ENCODE assay signal across 28 cellular contexts in genomic region chr4:187271848-187272247, GRCh38.
"Had no signal": no experiment of that assay in that cellular context is flagged by ENCODE, and none has a peak within 500 bp of the region (broad histone marks: within the 10 kb centered on the region; RNA-seq: fewer than 3 reads in every experiment).

No MANE protein-coding gene starts in this region.

- H3K27ac ChIP-seq: ascending aorta, breast epithelium, epithelial cell of prostate, esophagus squamous epithelium, gastroesophageal sphincter, heart right ventricle, WERI-Rb-1 had no signal

- FAIRE-seq: colon, endometrium, endothelial cell of umbilical vein had no signal

- ATAC-seq: activated CD4-positive, CD25-positive, alpha-beta regulatory T cell treated with anti-CD3 and anti-CD28 coated beads, Interleukin-2, amount 50 U/mL, for 24 hours; activated CD8-positive, alpha-beta memory T cell treated with anti-CD3 and anti-CD28 coated beads, Interleukin-2, amount 10 ng/mL, durations not matched to agents 7 days and 5 days; activated CD8-positive, alpha-beta T cell treated with anti-CD3 and anti-CD28 coated beads, Interleukin-2, amount 10 ng/mL, durations not matched to agents 7 days and 5 days; gastroesophageal sphincter; heart right ventricle had no signal

- H3K4me3 ChIP-seq: ascending aorta, breast epithelium, esophagus squamous epithelium, gastroesophageal sphincter, heart right ventricle, hepatocyte had no signal

- H3K27me3 ChIP-seq: ascending aorta, breast epithelium, esophagus squamous epithelium, gastroesophageal sphincter, heart right ventricle, hepatocyte had no signal

- H3K4me2 ChIP-seq: hepatocyte had no signal

- H3K36me3 ChIP-seq: ascending aorta, breast epithelium, esophagus squamous epithelium, gastroesophageal sphincter, heart right ventricle, WERI-Rb-1 had no signal

- H3K4me1 ChIP-seq: ascending aorta, breast epithelium, esophagus squamous epithelium, gastroesophageal sphincter, heart right ventricle had no signal

- H3K9me3 ChIP-seq: ascending aorta, breast epithelium, esophagus squamous epithelium, gastroesophageal sphincter had no signal

- DNase-seq: activated B cell treated with CpG ODN at 0.5 μM for 24 hours; activated CD4-positive, alpha-beta memory T cell treated with anti-CD3 and anti-CD28 coated beads for 36 hours; activated CD4-positive, alpha-beta T cell treated with anti-CD3 and anti-CD28 coated beads, Interleukin-2, amount 10 ng/mL, durations not matched to agents 24 days and 14 days; activated CD8-positive, alpha-beta memory T cell treated with anti-CD3 and anti-CD28 coated beads, Interleukin-2, amount 10 ng/mL, durations not matched to agents 7 days and 5 days; activated CD8-positive, alpha-beta memory T cell treated with anti-CD3 and anti-CD28 coated beads, Interleukin-2, amount 50 U/mL, for 4 hours; activated CD8-positive, alpha-beta T cell treated with anti-CD3 and anti-CD28 coated beads, Interleukin-2, amount 10 ng/mL, durations not matched to agents 7 days and 5 days; activated effector memory CD4-positive, alpha-beta T cell treated with anti-CD3 and anti-CD28 coated beads, Interleukin-2, amount 50 U/mL, for 16 hours; activated naive CD4-positive, alpha-beta T cell treated with anti-CD3 and anti-CD28 coated beads for 36 hours; activated naive CD8-positive, alpha-beta T cell treated with anti-CD3 and anti-CD28 coated beads, Interleukin-2, amount 10 ng/mL, durations not matched to agents 7 days and 5 days; activated T-cell treated with anti-CD3 and anti-CD28 coated beads, Interleukin-2, amount 50 U/mL, for 1 hour; activated T-cell treated with anti-CD3 and anti-CD28 coated beads, Interleukin-2, amount 50 U/mL, for 48 hours; cortex of kidney; dermis blood vessel endothelial cell; effector CD8-positive, alpha-beta T cell; esophagus squamous epithelium; foreskin melanocyte; heart right ventricle; T1000; WERI-Rb-1 had no signal

- H2AFZ ChIP-seq: hepatocyte had no signal

- H3K79me2 ChIP-seq: hepatocyte had no signal
